In the genomic region with DNA sequence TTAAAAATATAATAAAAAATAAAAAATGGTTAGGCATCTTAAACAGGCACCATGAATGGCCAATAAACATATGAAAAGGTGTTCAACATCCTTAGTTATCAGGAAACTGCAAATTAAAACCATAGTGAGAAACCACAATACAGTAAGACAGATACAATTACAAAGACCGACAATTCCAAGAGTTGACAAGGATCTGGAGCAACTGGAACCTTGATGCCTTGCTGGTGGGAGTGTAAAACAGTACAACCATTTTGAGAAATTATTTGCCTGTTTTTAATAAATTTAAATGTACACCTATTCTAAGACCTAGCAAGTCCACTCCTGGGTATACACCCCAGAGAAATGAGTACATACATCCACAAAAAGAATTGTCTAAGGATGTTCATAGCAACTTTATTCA, we compare ENCODE assay signal across 26 cellular contexts. TPM values are rescaled to one million over a fixed set of nuclear protein-coding genes. Genes with fewer than 3 reads are reported as not detected.
"Had no signal": no experiment of that assay in that cellular context is flagged by ENCODE, and none has a peak within 500 bp of the region (broad histone marks: within the 10 kb centered on the region; RNA-seq: fewer than 3 reads in every experiment).

No MANE protein-coding gene starts in this region.

- H3K36me3 ChIP-seq: suprapubic skin, thoracic aorta, thyroid gland, tibial artery, tibial nerve, upper lobe of left lung, upper lobe of right lung, uterus, vagina had no signal

- H3K4me1 ChIP-seq: stomach, suprapubic skin, testis, thyroid gland, tibial artery, tibial nerve, transverse colon, upper lobe of left lung, upper lobe of right lung, uterus, vagina had no signal

- H3K27ac ChIP-seq: stomach, suprapubic skin, testis, thoracic aorta, thyroid gland, tibial artery, tibial nerve, transverse colon, upper lobe of left lung, upper lobe of right lung, uterus, vagina had no signal

- ATAC-seq: stimulated activated effector memory CD8-positive, alpha-beta T cell treated with anti-CD3 and anti-CD28 coated beads, Interleukin-12 subunit alpha, Interleukin-12 subunit beta, amount 100 ng/mL, for 72 hours; stimulated activated memory B cell treated with anti-CD40 and anti-IgM and Interleukin-4, amounts not matched to agents 10 μg/mL and 1 μg/mL and 100 μg/mL, for 72 hours; stimulated activated naive B cell treated with anti-CD40 and anti-IgM and Interleukin-4, amounts not matched to agents 10 μg/mL and 1 μg/mL and 100 μg/mL, for 72 hours; stimulated activated naive CD8-positive, alpha-beta T cell treated with anti-CD3 and anti-CD28 coated beads, Interleukin-15, amount 100 ng/mL, for 72 hours; stimulated activated naive CD8-positive, alpha-beta T cell treated with anti-CD3 and anti-CD28 coated beads, Interleukin-15, Interleukin-2, amounts not matched to agents 100 U/mL and 50 U/mL, for 24 hours; upper lobe of right lung had no signal

- H3K27me3 ChIP-seq: stomach, suprapubic skin, testis, thyroid gland, tibial nerve, transverse colon, upper lobe of left lung, upper lobe of right lung, uterus, vagina had no signal

- H3K9me3 ChIP-seq: suprapubic skin, testis, thoracic aorta, thyroid gland, transverse colon, upper lobe of right lung, vagina had no signal

- FAIRE-seq: urothelium cell line had no signal

- DNase-seq: stimulated activated CD4-positive, alpha-beta T cell treated with anti-CD3 and anti-CD28 coated beads, Interleukin-2, amount 100 ng/mL, for 48 hours; stimulated activated CD4-positive, alpha-beta T cell treated with anti-CD3 and anti-CD28 coated beads, Interleukin-4, amount 100 ng/mL, for 24 hours; stimulated activated CD4-positive, alpha-beta T cell treated with anti-CD3 and anti-CD28 coated beads, Interleukin-4, amount 100 ng/mL, for 4 hours; stimulated activated CD8-positive, alpha-beta memory T cell treated with anti-CD3 and anti-CD28 coated beads, Interleukin-4, amount 100 ng/mL, for 48 hours; stimulated activated naive B cell treated with anti-CD40 and anti-IgM and Interleukin-4, amounts not matched to agents 10 μg/mL and 1 μg/mL and 100 μg/mL, for 72 hours; stimulated activated naive CD4-positive, alpha-beta T cell; stimulated activated naive CD4-positive, alpha-beta T cell treated with Interleukin-2 at 50 U/mL for 16 hours; stimulated activated naive CD8-positive, alpha-beta T cell treated with anti-CD3 and anti-CD28 coated beads, Interleukin-15, amount 100 ng/mL, for 72 hours; stimulated activated naive CD8-positive, alpha-beta T cell treated with anti-CD3 and anti-CD28 coated beads, Interleukin-15, Interleukin-2, amounts not matched to agents 100 U/mL and 50 U/mL, for 24 hours; stomach; substantia nigra; testis; thyroid gland; tibial artery; transverse colon; trophoblast cell; upper lobe of left lung; upper lobe of right lung; uterus had no signal

- H3K4me3 ChIP-seq: stomach, suprapubic skin, testis, thoracic aorta, thyroid gland, tibial artery, tibial nerve, transverse colon, upper lobe of left lung, upper lobe of right lung, uterus, vagina had no signal

RNA-seq across cellular contexts. Expression of a gene that starts 49.1 kb away (rescaled TPM):
- total RNA-seq: upper lobe of right lung had no signal
